Comparison of ENCODE assay signal across 8 cellular contexts in the genomic region with DNA sequence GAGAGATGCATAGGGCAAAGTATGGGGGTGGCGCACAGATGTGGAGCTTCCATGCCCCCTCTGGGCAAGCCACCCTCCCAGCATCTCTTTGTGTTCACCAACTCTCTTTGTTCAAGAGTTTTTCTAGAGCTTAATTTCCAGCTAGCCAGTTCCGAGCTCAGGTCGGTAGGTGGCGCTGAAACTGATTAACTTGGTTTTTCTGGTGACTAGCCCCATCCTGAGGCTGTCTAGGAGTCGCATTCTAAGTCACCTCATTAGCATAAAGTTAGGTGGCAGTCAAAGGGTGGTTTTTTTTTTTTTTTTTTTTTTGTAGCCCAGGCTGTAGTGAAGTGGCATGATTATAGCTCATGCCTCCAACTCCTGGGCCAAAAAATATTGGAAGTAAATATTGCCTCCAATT.
DNase-seq lines count a peak whose midpoint lies in the region; ATAC-seq lines count a peak whose summit lies in the region.

No MANE protein-coding gene starts in this region.

- peak; percentile 78 for ATAC-seq in HG02884 (IDR thresholded peaks at IDR 0.05; ENCODE audit: unreplicated experiment)
- no peak for ATAC-seq in GM18907 (IDR thresholded peaks at IDR 0.05; ENCODE audit: unreplicated experiment)

- DNase-seq in activated T-cell treated with anti-CD3 and anti-CD28 coated beads for 24 hours (ENCODE audit: low read depth) (peak; percentile 10), SKM-1 treated with dmso at 0.1 percent for 144 hours (lab: John Stamatoyannopoulos, UW; ENCODE audit: unreplicated experiment) (peak; percentile 40), glomerular visceral epithelial cell (ENCODE audit: extremely low spot score) (peak; percentile 39), mesenteric fat pad (ENCODE audit: low spot score) (no peak)
- no peak for DNase-seq in activated T-cell treated with anti-CD3 and anti-CD28 coated beads, Interleukin-2, amount 50 U/mL, for 1 hour
- no peak for DNase-seq in central memory CD4-positive, alpha-beta T cell

Comparison
In these comparisons a context has a peak if more than half of its experiments do, and no peak if none do; other contexts are left out.
1. DNase-seq: peak in activated T-cell treated with anti-CD3 and anti-CD28 coated beads for 24 hours (single experiment), SKM-1 treated with dmso at 0.1 percent for 144 hours (single experiment) and glomerular visceral epithelial cell (single experiment); none in activated T-cell treated with anti-CD3 and anti-CD28 coated beads, Interleukin-2, amount 50 U/mL, for 1 hour (single experiment), central memory CD4-positive, alpha-beta T cell (single experiment) and mesenteric fat pad (single experiment).